8 cellular contexts compared by ENCODE assay signal in genomic region chr11:65551572-65552398, GRCh38. TPM values are rescaled to one million over a fixed set of nuclear protein-coding genes. Genes with fewer than 3 reads are reported as not detected.
DNase-seq lines count a peak whose midpoint lies in the region; ATAC-seq and TF ChIP-seq lines count a peak whose summit lies in the region.

No MANE protein-coding gene starts in this region.

- peaks cover 17% of the 10 kb centered on the region for H3K36me3 Mint-ChIP-seq in CD4-positive, CD25-positive, alpha-beta regulatory T cell

- H3K9ac ChIP-seq in parathyroid adenoma, result no peak overlapping the region

- H3K9me3 ChIP-seq in CD4-positive, CD25-positive, alpha-beta regulatory T cell (ENCODE audit: control insufficient read depth in 2 of 2, low read length in 2 of 2), result no peaks in the 10 kb centered on the region
- no peaks in the 10 kb centered on the region for H3K9me3 ChIP-seq in parathyroid adenoma (ENCODE audit: control insufficient read depth, low read length)

- peak; percentile 62 to 68 for ATAC-seq in CD4-positive, CD25-positive, alpha-beta regulatory T cell (ENCODE audit: low read depth in 2 of 2)
- ATAC-seq in GM18909 (IDR thresholded peaks at IDR 0.05; ENCODE audit: poor library complexity, unreplicated experiment), result no peak

- peak; percentile 51 for TF ChIP-seq CTCF in parathyroid adenoma (IDR thresholded peaks at IDR 0.05)

- peak overlapping the region; percentile 49 to 86 (median 75) for H3K4me3 Mint-ChIP-seq in CD4-positive, CD25-positive, alpha-beta regulatory T cell

- no peak for TF ChIP-seq POLR2A in erythroblast (IDR thresholded peaks at IDR 0.05; ENCODE audit: low read length)

- no peaks in the 10 kb centered on the region for H3K36me3 ChIP-seq in CD4-positive, CD25-positive, alpha-beta regulatory T cell (ENCODE audit: control insufficient read depth, insufficient read depth, low read length)
- H3K36me3 ChIP-seq in parathyroid adenoma (ENCODE audit: control insufficient read depth, insufficient read depth, low read length), result no peaks in the 10 kb centered on the region

- H3K27me3 ChIP-seq in CD4-positive, CD25-positive, alpha-beta regulatory T cell (ENCODE audit: control insufficient read depth, insufficient read depth, low read length), result no peaks in the 10 kb centered on the region
- no peaks in the 10 kb centered on the region for H3K27me3 ChIP-seq in parathyroid adenoma (ENCODE audit: control insufficient read depth, insufficient read depth, low read length)

- peak; percentile 57 to 83 (median 68) for DNase-seq in CD4-positive, CD25-positive, alpha-beta regulatory T cell
- DNase-seq in GM19240 (ENCODE audit: insufficient read length, low spot score) (peak; percentile 56), NCI-H1930 (lab: John Stamatoyannopoulos, UW) (peak; percentile 25 to 28), erythroblast (lab: John Stamatoyannopoulos, UW) (peak; percentile 74 to 76), medulla oblongata (ENCODE audit: extremely low spot score) (no peak)
- DNase-seq in activated CD4-positive, alpha-beta T cell treated with anti-CD3 and anti-CD28 coated beads, Interleukin-2, amount 50 U/mL, for 1 hour, result peak; percentile 64

- H3K27me3 Mint-ChIP-seq in CD4-positive, CD25-positive, alpha-beta regulatory T cell, result no peaks in the 10 kb centered on the region

- H3K4me1 Mint-ChIP-seq in CD4-positive, CD25-positive, alpha-beta regulatory T cell, result peaks cover 6 to 83% (median 59%) of the 10 kb centered on the region in 4 donors

- H3K9me3 Mint-ChIP-seq in CD4-positive, CD25-positive, alpha-beta regulatory T cell, result no peaks in the 10 kb centered on the region

- H3K4me3 ChIP-seq in CD4-positive, CD25-positive, alpha-beta regulatory T cell (ENCODE audit: low read depth, low read length), result no peak overlapping the region
- no peak overlapping the region for H3K4me3 ChIP-seq in parathyroid adenoma (ENCODE audit: low read depth, low read length)

- H2AFZ ChIP-seq in parathyroid adenoma, result no peak overlapping the region

- H3K27ac ChIP-seq in CD4-positive, CD25-positive, alpha-beta regulatory T cell (ENCODE audit: insufficient read depth, low read length, poor library complexity, severe bottlenecking), result no peak overlapping the region
- no peak overlapping the region for H3K27ac ChIP-seq in parathyroid adenoma

- peaks cover 74% of the 10 kb centered on the region for H3K4me1 ChIP-seq in CD4-positive, CD25-positive, alpha-beta regulatory T cell (ENCODE audit: control insufficient read depth, insufficient read depth, low read length, poor library complexity, severe bottlenecking)
- peaks cover 9% of the 10 kb centered on the region for H3K4me1 ChIP-seq in parathyroid adenoma

- no peak overlapping the region for H3K4me2 ChIP-seq in parathyroid adenoma (ENCODE audit: low read length)

- peaks cover 3% of the 10 kb centered on the region for H3K79me2 ChIP-seq in parathyroid adenoma

- peak overlapping the region in 2 of 3 donors; percentile 91 to 95 for H3K27ac Mint-ChIP-seq in CD4-positive, CD25-positive, alpha-beta regulatory T cell

RNA-seq across cellular contexts. Expression of gene LTBP3, which starts 6.4 kb away (rescaled TPM):
- total RNA-seq in CD4-positive, CD25-positive, alpha-beta regulatory T cell, result 132 TPM
- 10 to 100 TPM in 2 of 4 donors, 1 to 10 TPM in 2; 9.2 to 15.0 (median 11.9) TPM for polyA plus RNA-seq in CD4-positive, CD25-positive, alpha-beta regulatory T cell

RNA-seq across cellular contexts. Expression of gene ZNRD2, which starts 18.5 kb away (rescaled TPM):
- 34.6 TPM for total RNA-seq in CD4-positive, CD25-positive, alpha-beta regulatory T cell
- 10 to 100 TPM; 64.6 to 84.7 (median 73.1) TPM for polyA plus RNA-seq in CD4-positive, CD25-positive, alpha-beta regulatory T cell

RNA-seq across cellular contexts. Expression of gene FAM89B, which starts 20.6 kb away (rescaled TPM):
- total RNA-seq in CD4-positive, CD25-positive, alpha-beta regulatory T cell, result 49.4 TPM
- 100 to 1,000 TPM in 3 of 4 donors, 10 to 100 TPM in 1; 77.1 to 158 (median 115) TPM for polyA plus RNA-seq in CD4-positive, CD25-positive, alpha-beta regulatory T cell

RNA-seq across cellular contexts. Expression of gene EHBP1L1, which starts 24.1 kb away (rescaled TPM):
- total RNA-seq in CD4-positive, CD25-positive, alpha-beta regulatory T cell, result 143 TPM
- 10 to 100 TPM in 1 of 4 donors, 1 to 10 TPM in 3; 7.8 to 11.6 (median 8.7) TPM for polyA plus RNA-seq in CD4-positive, CD25-positive, alpha-beta regulatory T cell

RNA-seq across cellular contexts. Expression of gene SCYL1, which starts 26.9 kb away (rescaled TPM):
- total RNA-seq in CD4-positive, CD25-positive, alpha-beta regulatory T cell, result 59.0 TPM
- 10 to 100 TPM; 24.3 to 31.2 (median 29.0) TPM for polyA plus RNA-seq in CD4-positive, CD25-positive, alpha-beta regulatory T cell
